10 cellular contexts compared by ENCODE assay signal in the genomic region with DNA sequence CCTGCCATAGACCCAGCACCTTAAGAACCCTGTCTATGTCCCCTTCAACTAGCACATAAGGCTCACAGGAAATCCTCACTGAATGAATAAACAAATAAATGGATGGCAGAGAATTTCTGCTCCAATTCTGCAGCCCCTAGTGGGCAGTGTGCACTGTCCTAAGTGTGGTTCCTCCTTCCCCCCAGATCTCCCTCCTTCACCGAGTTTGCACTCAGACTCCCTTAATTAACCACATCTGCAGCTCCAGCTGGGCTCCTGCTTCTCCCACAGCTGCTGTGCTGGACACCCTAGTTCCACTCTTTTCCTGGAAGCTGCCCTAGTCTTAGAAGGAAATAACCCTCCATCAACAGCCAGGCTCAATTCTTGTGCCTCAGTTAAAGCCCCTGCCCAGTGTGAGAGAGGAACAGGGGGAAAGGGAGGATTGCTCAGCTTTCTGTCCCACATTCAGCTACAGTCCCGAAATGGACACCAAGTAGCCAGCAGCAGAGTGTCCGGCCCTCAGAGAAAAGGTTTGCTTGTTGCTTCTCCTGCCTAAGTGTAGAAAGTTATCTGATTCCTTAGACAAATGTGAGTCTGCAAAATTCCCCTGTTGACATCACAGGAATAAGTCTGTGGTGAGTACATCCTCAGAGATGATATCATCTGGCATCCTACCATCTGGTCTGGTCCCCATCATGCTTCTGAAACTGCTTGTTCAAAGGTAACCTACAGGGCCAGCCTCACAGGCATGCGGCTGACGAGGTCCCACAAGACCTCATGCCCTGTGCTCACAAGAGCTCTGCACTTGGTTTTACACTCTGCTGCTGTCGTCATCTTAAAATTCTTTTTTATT. TPM values are rescaled to one million over a fixed set of nuclear protein-coding genes. Genes with fewer than 3 reads are reported as not detected.
A peak's percentile ranks its signal among the peaks of the same experiment; 100 is the strongest.
DNase-seq lines count a peak whose midpoint lies in the region; ATAC-seq, FAIRE-seq and TF ChIP-seq lines count a peak whose summit lies in the region.
"Had no signal": no experiment of that assay in that cellular context is flagged by ENCODE, and none has a peak within 500 bp of the region (broad histone marks: within the 10 kb centered on the region; RNA-seq: fewer than 3 reads in every experiment).

No MANE protein-coding gene starts in this region.

- no peak overlapping the region for H3K27ac ChIP-seq in CD8-positive, alpha-beta memory T cell (ENCODE audit: low read depth, low read length)
- no peak overlapping the region for H3K27ac ChIP-seq in keratinocyte (ENCODE audit: control insufficient read depth, insufficient read depth, low read length)
- H3K27ac ChIP-seq: SK-N-MC had no signal

- H3K27me3 ChIP-seq in CD8-positive, alpha-beta memory T cell (ENCODE audit: insufficient read depth, low read length, poor library complexity, severe bottlenecking) = no peaks in the 10 kb centered on the region
- peaks cover 24% of the 10 kb centered on the region for H3K27me3 ChIP-seq in keratinocyte (ENCODE audit: control insufficient read depth, extremely low read depth, insufficient read depth, low read length)

- H3K4me1 Mint-ChIP-seq in CD8-positive, alpha-beta memory T cell = peaks cover 5 to 16% (median 11%) of the 10 kb centered on the region in 3 donors
- H3K4me1 Mint-ChIP-seq in activated T-helper 17 cell treated with anti-CD3 and anti-CD28 coated beads, Interleukin-2, amount 50 U/mL, for 72 hours = peaks cover 11% of the 10 kb centered on the region

- H2AFZ ChIP-seq in keratinocyte (ENCODE audit: control insufficient read depth, low read length) = no peak overlapping the region

- no peaks in the 10 kb centered on the region for H3K79me2 ChIP-seq in keratinocyte (ENCODE audit: control insufficient read depth, insufficient read depth, low read length)

- dilution Hi-C loops in keratinocyte (cut with MboI; ENCODE audit: extremely low pct_ligation_motif_present, low sequenced_read_pairs) = no loop called here

- POLR2A ChIA-PET in CD8-positive, alpha-beta memory T cell (lab: Charles Lee) = no interaction called here

- peak in 2 of 5 donors; percentile 14 to 41 for DNase-seq in CD8-positive, alpha-beta memory T cell
- peak; percentile 61 for DNase-seq in GM19238 (ENCODE audit: insufficient read length, low spot score)
- peak; percentile 15 for DNase-seq in NCI-H146 (lab: John Stamatoyannopoulos, UW)
- DNase-seq in keratinocyte (ENCODE audit: low read depth, low spot score) = no peak
- no peak for DNase-seq in DMS79 treated with DMSO at 0.1 percent for 48 hours (lab: John Stamatoyannopoulos, UW)

- CTCF ChIA-PET in CD8-positive, alpha-beta memory T cell (lab: Charles Lee) = interaction anchor here (1.1 kb wide), 1 partner anchor 41 kb away, joined by 3 read pairs; the partner anchor contains the start of gene PSMD3

- H3K27ac Mint-ChIP-seq in CD8-positive, alpha-beta memory T cell = peak overlapping the region in 7 of 8 donors; percentile 37 to 87 (median 70)
- H3K27ac Mint-ChIP-seq in activated T-helper 17 cell treated with anti-CD3 and anti-CD28 coated beads, Interleukin-2, amount 50 U/mL, for 72 hours = peak overlapping the region; percentile 88

- peak in 2 of 3 experiments; percentile 33 to 42 for TF ChIP-seq CTCF in keratinocyte (optimal IDR thresholded peaks at IDR 0.05 in 1 of 3, IDR thresholded peaks at IDR 0.05 in 1 of 3, conservative IDR thresholded peaks at IDR 0.05 in 1 of 3; ENCODE audit: extremely low read depth in 1 of 3, insufficient read depth in 2 of 3, low read length in 3 of 3)

- H3K4me2 ChIP-seq in keratinocyte (ENCODE audit: control insufficient read depth, extremely low read depth, insufficient read depth, low read depth, low read length) = no peak overlapping the region

- H3K36me3 Mint-ChIP-seq in CD8-positive, alpha-beta memory T cell = peaks cover 0 to 2% (median 0%) of the 10 kb centered on the region in 3 donors
- H3K36me3 Mint-ChIP-seq in activated T-helper 17 cell treated with anti-CD3 and anti-CD28 coated beads, Interleukin-2, amount 50 U/mL, for 72 hours (ENCODE audit: low read depth) = no peaks in the 10 kb centered on the region

- no peak for FAIRE-seq in keratinocyte (lab: Jason Lieb, UNC)

- H3K9ac ChIP-seq in keratinocyte (ENCODE audit: control insufficient read depth, extremely low read depth, insufficient read depth, low read length) = peak overlapping the region; percentile 45

- peaks cover 9% of the 10 kb centered on the region for H3K4me1 ChIP-seq in CD8-positive, alpha-beta memory T cell (ENCODE audit: insufficient read depth, low read length)
- peaks cover 8% of the 10 kb centered on the region for H3K4me1 ChIP-seq in keratinocyte (ENCODE audit: control insufficient read depth, extremely low read depth, insufficient read depth, low read length)

- no peaks in the 10 kb centered on the region for H3K9me3 Mint-ChIP-seq in CD8-positive, alpha-beta memory T cell
- no peaks in the 10 kb centered on the region for H3K9me3 Mint-ChIP-seq in activated T-helper 17 cell treated with anti-CD3 and anti-CD28 coated beads, Interleukin-2, amount 50 U/mL, for 72 hours

- H3K9me3 ChIP-seq in CD8-positive, alpha-beta memory T cell (ENCODE audit: low read length) = no peaks in the 10 kb centered on the region
- no peaks in the 10 kb centered on the region for H3K9me3 ChIP-seq in keratinocyte (ENCODE audit: control insufficient read depth, low read depth, low read length)

- no peaks in the 10 kb centered on the region for H3K9me1 ChIP-seq in keratinocyte (ENCODE audit: control insufficient read depth, extremely low read depth, insufficient read depth, low read length)

- H3K36me3 ChIP-seq in CD8-positive, alpha-beta memory T cell (ENCODE audit: insufficient read depth, low read length) = no peaks in the 10 kb centered on the region
- no peaks in the 10 kb centered on the region for H3K36me3 ChIP-seq in keratinocyte (ENCODE audit: control insufficient read depth in 2 of 2, extremely low read depth in 1 of 2, insufficient read depth in 2 of 2, low read length in 2 of 2)

- no peaks in the 10 kb centered on the region for H4K20me1 ChIP-seq in keratinocyte (ENCODE audit: control insufficient read depth, extremely low read depth, insufficient read depth, low read length)

- no peak overlapping the region for H3K4me3 ChIP-seq in CD8-positive, alpha-beta memory T cell (ENCODE audit: low read length)
- H3K4me3 ChIP-seq in keratinocyte (ENCODE audit: control insufficient read depth in 2 of 3, extremely low read depth in 1 of 3, insufficient read depth in 2 of 3, low read depth in 1 of 3, low read length in 3 of 3) = no peak overlapping the region
- H3K4me3 ChIP-seq: SK-N-MC, skin epidermis had no signal

- H3K27me3 Mint-ChIP-seq in CD8-positive, alpha-beta memory T cell = peaks cover 0 to 4% of the 10 kb centered on the region in 2 donors
- H3K27me3 Mint-ChIP-seq in activated T-helper 17 cell treated with anti-CD3 and anti-CD28 coated beads, Interleukin-2, amount 50 U/mL, for 72 hours = no peaks in the 10 kb centered on the region

- ATAC-seq in activated T-helper 17 cell treated with anti-CD3 and anti-CD28 coated beads, Interleukin-2, amount 50 U/mL, for 72 hours (replicated peaks) = peak; percentile 100
- ATAC-seq in GM21723 (IDR thresholded peaks at IDR 0.05; ENCODE audit: unreplicated experiment) (no peak), HG03469 (IDR thresholded peaks at IDR 0.05; ENCODE audit: unreplicated experiment) (no peak)

- no peak overlapping the region for H3K4me3 Mint-ChIP-seq in CD8-positive, alpha-beta memory T cell
- peak overlapping the region; percentile 68 for H3K4me3 Mint-ChIP-seq in activated T-helper 17 cell treated with anti-CD3 and anti-CD28 coated beads, Interleukin-2, amount 50 U/mL, for 72 hours

RNA-seq across cellular contexts. Expression of gene LRRC3C, which starts 12.3 kb away (rescaled TPM):
- not detected for total RNA-seq in CD8-positive, alpha-beta memory T cell
- not detected for polyA plus RNA-seq in CD8-positive, alpha-beta memory T cell
- not detected for total RNA-seq in activated T-helper 17 cell treated with anti-CD3 and anti-CD28 coated beads, Interleukin-2, amount 50 U/mL, for 72 hours
- polyA plus RNA-seq in keratinocyte = not detected in 3 replicates
- not detected for polyA plus RNA-seq in keratinocyte (2011; ENCODE audit: low read depth)
- polyA plus RNA-seq in keratinocyte (2011; cell fraction: cytosol; rRNA removed) = not detected in 2 replicates
- not detected in 2 replicates for polyA plus RNA-seq in keratinocyte (2011; cell fraction: nucleus; rRNA removed)
- polyA plus RNA-seq in keratinocyte (2012; ENCODE audit: low replicate concordance) = not detected in 2 replicates
- not detected in 3 replicates for polyA minus RNA-seq in keratinocyte
- polyA minus RNA-seq in keratinocyte (2011; cell fraction: cytosol; rRNA and poly(A)+ RNA removed) = not detected
- polyA minus RNA-seq in keratinocyte (2011; cell fraction: nucleus; rRNA and poly(A)+ RNA removed) = not detected in 2 replicates

RNA-seq across cellular contexts. Expression of gene ORMDL3, which starts 12.4 kb away (rescaled TPM):
- total RNA-seq in CD8-positive, alpha-beta memory T cell = 10 to 100 TPM; 73.6 to 76.4 TPM
- 217 TPM for polyA plus RNA-seq in CD8-positive, alpha-beta memory T cell
- 10 to 100 TPM; 66.8 to 70.3 TPM for total RNA-seq in activated T-helper 17 cell treated with anti-CD3 and anti-CD28 coated beads, Interleukin-2, amount 50 U/mL, for 72 hours
- polyA plus RNA-seq in keratinocyte = 22.0 to 91.4 TPM (median 36.3 TPM) in 3 replicates
- polyA plus RNA-seq in keratinocyte (2011; ENCODE audit: low read depth) = 12.5 TPM
- 46.4 and 47.5 TPM in 2 replicates for polyA plus RNA-seq in keratinocyte (2011; cell fraction: cytosol; rRNA removed)
- polyA plus RNA-seq in keratinocyte (2011; cell fraction: nucleus; rRNA removed) = 88.7 and 121 TPM in 2 replicates
- 28.0 and 49.1 TPM in 2 replicates for polyA plus RNA-seq in keratinocyte (2012; ENCODE audit: low replicate concordance)
- 71.6 to 156 TPM (median 154 TPM) in 3 replicates for polyA minus RNA-seq in keratinocyte
- 37.6 TPM for polyA minus RNA-seq in keratinocyte (2011; cell fraction: cytosol; rRNA and poly(A)+ RNA removed)
- 27.5 and 51.5 TPM in 2 replicates for polyA minus RNA-seq in keratinocyte (2011; cell fraction: nucleus; rRNA and poly(A)+ RNA removed)

RNA-seq across cellular contexts. Expression of gene GSDMB, which starts 21.4 kb away (rescaled TPM):
- 10 to 100 TPM; 14.0 to 14.8 TPM for total RNA-seq in CD8-positive, alpha-beta memory T cell
- 1.3 TPM for polyA plus RNA-seq in CD8-positive, alpha-beta memory T cell
- 10 to 100 TPM; 28.9 to 37.6 TPM for total RNA-seq in activated T-helper 17 cell treated with anti-CD3 and anti-CD28 coated beads, Interleukin-2, amount 50 U/mL, for 72 hours
- polyA plus RNA-seq in keratinocyte = 2.3 to 10.5 TPM (median 7.1 TPM) in 3 replicates
- polyA plus RNA-seq in keratinocyte (2011; ENCODE audit: low read depth) = 39.5 TPM
- 0.64 and 1.1 TPM in 2 replicates for polyA plus RNA-seq in keratinocyte (2011; cell fraction: cytosol; rRNA removed)
- polyA plus RNA-seq in keratinocyte (2011; cell fraction: nucleus; rRNA removed) = 48.0 and 59.3 TPM in 2 replicates
- polyA plus RNA-seq in keratinocyte (2012; ENCODE audit: low replicate concordance) = 2.0 and 17.2 TPM in 2 replicates
- 0.30 to 8.0 TPM (median 6.1 TPM) in 3 replicates for polyA minus RNA-seq in keratinocyte
- polyA minus RNA-seq in keratinocyte (2011; cell fraction: cytosol; rRNA and poly(A)+ RNA removed) = not detected
- polyA minus RNA-seq in keratinocyte (2011; cell fraction: nucleus; rRNA and poly(A)+ RNA removed) = 7.0 and 14.3 TPM in 2 replicates

RNA-seq across cellular contexts. Expression of gene GSDMA, which starts 23.0 kb away (rescaled TPM):
- total RNA-seq in CD8-positive, alpha-beta memory T cell = not detected
- 0.14 TPM for polyA plus RNA-seq in CD8-positive, alpha-beta memory T cell
- total RNA-seq in activated T-helper 17 cell treated with anti-CD3 and anti-CD28 coated beads, Interleukin-2, amount 50 U/mL, for 72 hours = 1 to 10 TPM in 1 of 2 donors, under 1 TPM in 1; 0.63 to 1.1 TPM
- 5.0 to 9.8 TPM (median 8.5 TPM) in 3 replicates for polyA plus RNA-seq in keratinocyte
- polyA plus RNA-seq in keratinocyte (2011; ENCODE audit: low read depth) = 82.1 TPM
- polyA plus RNA-seq in keratinocyte (2011; cell fraction: cytosol; rRNA removed) = 4.2 and 4.8 TPM in 2 replicates
- polyA plus RNA-seq in keratinocyte (2011; cell fraction: nucleus; rRNA removed) = 6.4 and 7.4 TPM in 2 replicates
- 6.5 and 78.8 TPM in 2 replicates for polyA plus RNA-seq in keratinocyte (2012; ENCODE audit: low replicate concordance)
- 10.6 to 15.5 TPM (median 12.3 TPM) in 3 replicates for polyA minus RNA-seq in keratinocyte
- polyA minus RNA-seq in keratinocyte (2011; cell fraction: cytosol; rRNA and poly(A)+ RNA removed) = 2.9 TPM
- polyA minus RNA-seq in keratinocyte (2011; cell fraction: nucleus; rRNA and poly(A)+ RNA removed) = 4.3 and 6.3 TPM in 2 replicates

RNA-seq across cellular contexts. Expression of gene PSMD3, which starts 40.8 kb away (rescaled TPM):
- 100 to 1,000 TPM; 185 to 186 TPM for total RNA-seq in CD8-positive, alpha-beta memory T cell
- polyA plus RNA-seq in CD8-positive, alpha-beta memory T cell = 51.1 TPM
- 100 to 1,000 TPM in 1 of 2 donors, 10 to 100 TPM in 1; 97.6 to 159 TPM for total RNA-seq in activated T-helper 17 cell treated with anti-CD3 and anti-CD28 coated beads, Interleukin-2, amount 50 U/mL, for 72 hours
- polyA plus RNA-seq in keratinocyte = 97.1 to 169 TPM (median 108 TPM) in 3 replicates
- polyA plus RNA-seq in keratinocyte (2011; ENCODE audit: low read depth) = 105 TPM
- 108 and 128 TPM in 2 replicates for polyA plus RNA-seq in keratinocyte (2011; cell fraction: cytosol; rRNA removed)
- 162 and 174 TPM in 2 replicates for polyA plus RNA-seq in keratinocyte (2011; cell fraction: nucleus; rRNA removed)
- 129 and 159 TPM in 2 replicates for polyA plus RNA-seq in keratinocyte (2012; ENCODE audit: low replicate concordance)
- 114 to 244 TPM (median 137 TPM) in 3 replicates for polyA minus RNA-seq in keratinocyte
- 90.9 TPM for polyA minus RNA-seq in keratinocyte (2011; cell fraction: cytosol; rRNA and poly(A)+ RNA removed)
- 61.0 and 68.6 TPM in 2 replicates for polyA minus RNA-seq in keratinocyte (2011; cell fraction: nucleus; rRNA and poly(A)+ RNA removed)

Comparison
In these comparisons a context has a peak if more than half of its experiments do, and no peak if none do; other contexts are left out.
1. DNase-seq: peak in GM19238 (single experiment) and NCI-H146 (single experiment); none in keratinocyte (single experiment) and DMS79 treated with DMSO at 0.1 percent for 48 hours (single experiment).